16 cellular contexts compared by ENCODE assay signal in genomic region chr6:107244742-107245470, GRCh38.
DNase-seq lines count a peak whose midpoint lies in the region; ATAC-seq and TF ChIP-seq lines count a peak whose summit lies in the region.
"Had no signal": no experiment of that assay in that cellular context is flagged by ENCODE, and none has a peak within 500 bp of the region (broad histone marks: within the 10 kb centered on the region; RNA-seq: fewer than 3 reads in every experiment).

No MANE protein-coding gene starts in this region.

- TF ChIP-seq CTCF in RWPE2 (IDR thresholded peaks at IDR 0.05; ENCODE audit: poor library complexity, severe bottlenecking): no peak

- H3K4me3 ChIP-seq in RWPE2 (ENCODE audit: severe bottlenecking): no peak overlapping the region
- H3K4me3 ChIP-seq: BLaER1, GM23338 had no signal

- no peaks in the 10 kb centered on the region for H3K27me3 ChIP-seq in RWPE2 (ENCODE audit: insufficient read depth, poor library complexity, severe bottlenecking)
- H3K27me3 ChIP-seq: BLaER1 had no signal

- DNase-seq in Ammon's horn (ENCODE audit: low spot score) (peak; percentile 8), D341Med (ENCODE audit: low spot score) (peak; percentile 30), NCI-H2171 (lab: John Stamatoyannopoulos, UW) (peak; percentile 13), RWPE2 (ENCODE audit: low spot score) (no peak), caudate nucleus (lab: John Stamatoyannopoulos, UW) (no peak), HT-29 (ENCODE audit: low spot score) (no peak), SHP77 treated with DMSO at 0.1 percent for 48 hours (lab: John Stamatoyannopoulos, UW) (no peak)
- DNase-seq: DMS153, KBM-7, NCI-H1092, NCI-H526 treated with DMSO at 0.1 percent for 48 hours had no signal

- H3K36me3 ChIP-seq in RWPE2 (ENCODE audit: low read depth): no peaks in the 10 kb centered on the region
- H3K36me3 ChIP-seq: BLaER1 had no signal

- H3K27ac ChIP-seq in RWPE2 (ENCODE audit: poor library complexity, severe bottlenecking) (peak overlapping the region; percentile 97), caudate nucleus (ENCODE audit: low read depth, low read length) (no peak overlapping the region)
- H3K27ac ChIP-seq: BLaER1 had no signal

- ATAC-seq in RWPE2 (ENCODE audit: low read depth): no peak
- no peak for ATAC-seq in GM19455 (IDR thresholded peaks at IDR 0.05; ENCODE audit: unreplicated experiment)
- ATAC-seq: GM23338, HCT116, Right ventricle myocardium inferior had no signal

- no peaks in the 10 kb centered on the region for H3K9me3 ChIP-seq in RWPE2 (ENCODE audit: severe bottlenecking)
- H3K9me3 ChIP-seq: BLaER1 had no signal

- H3K4me1 ChIP-seq in RWPE2 (ENCODE audit: insufficient read depth, poor library complexity, severe bottlenecking): peaks cover 35% of the 10 kb centered on the region
- H3K4me1 ChIP-seq: BLaER1 had no signal

Comparison
In these comparisons a context has a peak if more than half of its experiments do, and no peak if none do; other contexts are left out.
1. DNase-seq: peak in Ammon's horn (single experiment), D341Med (single experiment) and NCI-H2171 (single experiment); none in RWPE2 (single experiment), caudate nucleus (0 of 61), HT-29 (single experiment) and SHP77 treated with DMSO at 0.1 percent for 48 hours (single experiment).